ENCODE assay signal across 15 cellular contexts in genomic region chr5:52998552-52999313, GRCh38. TPM values are rescaled to one million over a fixed set of nuclear protein-coding genes. Genes with fewer than 3 reads are reported as not detected.
DNase-seq lines count a peak whose midpoint lies in the region; ATAC-seq, FAIRE-seq and TF ChIP-seq lines count a peak whose summit lies in the region.
"Had no signal": no experiment of that assay in that cellular context is flagged by ENCODE, and none has a peak within 500 bp of the region (broad histone marks: within the 10 kb centered on the region; RNA-seq: fewer than 3 reads in every experiment).

No MANE protein-coding gene starts in this region.

- TF ChIP-seq EP300 in HepG2 (IDR thresholded peaks at IDR 0.05; ENCODE audit: low read depth in 2 of 2, low read length in 2 of 2) (no peak), HepG2 (CRISPR knock-in tag; IDR thresholded peaks at IDR 0.05; ENCODE audit: borderline replicate concordance) (no peak), transverse colon (IDR thresholded peaks at IDR 0.05; ENCODE audit: low read depth) (no peak)

- H3K36me3 Mint-ChIP-seq in astrocyte (ENCODE audit: low read depth, unreplicated experiment) = peaks cover 3% of the 10 kb centered on the region
- no peaks in the 10 kb centered on the region for H3K36me3 Mint-ChIP-seq in natural killer cell treated with Interleukin-12 subunit alpha and Interleukin-12 subunit beta and Interleukin-15 and Interleukin-18, amount 100 ng/mL, for 72 hours
- H3K36me3 Mint-ChIP-seq: brain had no signal

- no peak overlapping the region for H3K4me3 Mint-ChIP-seq in astrocyte (ENCODE audit: unreplicated experiment)
- H3K4me3 Mint-ChIP-seq in natural killer cell treated with Interleukin-12 subunit alpha and Interleukin-12 subunit beta and Interleukin-15 and Interleukin-18, amount 100 ng/mL, for 72 hours = no peak overlapping the region

- H3K36me3 ChIP-seq in HepG2 (replicated peaks in 1 of 2; ENCODE audit: control insufficient read depth in 1 of 2, insufficient read depth in 2 of 2, low read length in 2 of 2) (peaks cover 3 to 31% of the 10 kb centered on the region in 2 experiments), right lobe of liver (no peaks in the 10 kb centered on the region), astrocyte (ENCODE audit: insufficient read depth, low read length) (peaks cover 1% of the 10 kb centered on the region), transverse colon (no peaks in the 10 kb centered on the region)
- H3K36me3 ChIP-seq: SJSA1 had no signal

- no TSS peak for BruUV-seq in HepG2 (replicated peaks; lab: Mats Ljungman, UMichigan)

- ATAC-seq in HepG2 = no peak
- no peak for ATAC-seq in right lobe of liver
- ATAC-seq in HG02798 (IDR thresholded peaks at IDR 0.05; ENCODE audit: poor library complexity, unreplicated experiment) = peak; percentile 46
- ATAC-seq in natural killer cell treated with Interleukin-12 subunit alpha and Interleukin-12 subunit beta and Interleukin-15 and Interleukin-18, amount 100 ng/mL, for 72 hours = no peak

- H3K9me3 Mint-ChIP-seq in astrocyte (ENCODE audit: unreplicated experiment) = no peaks in the 10 kb centered on the region
- H3K9me3 Mint-ChIP-seq in natural killer cell treated with Interleukin-12 subunit alpha and Interleukin-12 subunit beta and Interleukin-15 and Interleukin-18, amount 100 ng/mL, for 72 hours = no peaks in the 10 kb centered on the region
- H3K9me3 Mint-ChIP-seq: brain had no signal

- H3K27me3 Mint-ChIP-seq in astrocyte (ENCODE audit: low read depth, unreplicated experiment) = no peaks in the 10 kb centered on the region
- H3K27me3 Mint-ChIP-seq in natural killer cell treated with Interleukin-12 subunit alpha and Interleukin-12 subunit beta and Interleukin-15 and Interleukin-18, amount 100 ng/mL, for 72 hours = peaks cover under 1 to 4% of the 10 kb centered on the region in 2 donors
- H3K27me3 Mint-ChIP-seq: brain had no signal

- no peaks in the 10 kb centered on the region for H3K27me3 ChIP-seq in HepG2 (ENCODE audit: control insufficient read depth in 1 of 2, insufficient read depth in 2 of 2, low read length in 2 of 2)
- H3K27me3 ChIP-seq in right lobe of liver = no peaks in the 10 kb centered on the region
- no peaks in the 10 kb centered on the region for H3K27me3 ChIP-seq in astrocyte (ENCODE audit: insufficient read depth, low read length)
- no peaks in the 10 kb centered on the region for H3K27me3 ChIP-seq in transverse colon
- H3K27me3 ChIP-seq: SJSA1 had no signal

- no peaks in the 10 kb centered on the region for H3K9me3 ChIP-seq in HepG2 (ENCODE audit: low read length)
- no peaks in the 10 kb centered on the region for H3K9me3 ChIP-seq in right lobe of liver
- H3K9me3 ChIP-seq in astrocyte (ENCODE audit: insufficient read depth, low read depth, low read length) = no peaks in the 10 kb centered on the region
- H3K9me3 ChIP-seq in transverse colon = no peaks in the 10 kb centered on the region
- H3K9me3 ChIP-seq: Caco-2, SJSA1 had no signal

- H2AFZ ChIP-seq in HepG2 (ENCODE audit: low read length) (no peak overlapping the region), astrocyte (ENCODE audit: low read depth, low read length) (no peak overlapping the region)

- DNase-seq in HepG2 (ENCODE audit: low spot score) (no peak), right lobe of liver (no peak), astrocyte (ENCODE audit: low read depth) (no peak), transverse colon (no peak), nucleus accumbens (lab: John Stamatoyannopoulos, UW) (no peak), D721Med (ENCODE audit: insufficient read length, low spot score) (no peak)
- no peak for DNase-seq in natural killer cell treated with Interleukin-12 subunit alpha and Interleukin-12 subunit beta and Interleukin-15 and Interleukin-18, amount 100 ng/mL, for 72 hours (ENCODE audit: low spot score)
- DNase-seq: activated gamma-delta T cell, Caco-2, GF-D8, NCI-H2171 treated with DMSO at 0.1 percent for 48 hours had no signal

- H3K4me1 ChIP-seq in HepG2 (ENCODE audit: insufficient read depth, low read length) (peaks cover 99% of the 10 kb centered on the region), right lobe of liver (no peaks in the 10 kb centered on the region), astrocyte (ENCODE audit: insufficient read depth, low read length) (peaks cover 4% of the 10 kb centered on the region), transverse colon (peaks cover 0 to 21% (median 12%) of the 10 kb centered on the region in 4 donors)

- H3K4me2 ChIP-seq in HepG2 (ENCODE audit: low read depth, low read length) = peak overlapping the region; percentile 80
- no peak overlapping the region for H3K4me2 ChIP-seq in astrocyte (ENCODE audit: low read length)

- in situ Hi-C loops in HepG2 (cut with HindIII; ENCODE audit: extremely low pct_ligation_motif_present, low pct_unique_long_range_greater_than_20kb) (no loop called here), transverse colon (cut with MboI; ENCODE audit: low pct_ligation_motif_present in 1 of 4, low pct_unique_long_range_greater_than_20kb in 1 of 4, low sequenced_read_pairs in 3 of 4) (no loop called here)

- TF ChIP-seq POLR2A in HepG2 (IDR thresholded peaks at IDR 0.05; ENCODE audit: insufficient read depth in 1 of 2, low read depth in 2 of 2, low read length in 2 of 2) = no peak
- TF ChIP-seq POLR2A in right lobe of liver (IDR thresholded peaks at IDR 0.05) = no peak
- no peak for TF ChIP-seq POLR2A in transverse colon (IDR thresholded peaks at IDR 0.05)

- H3K79me2 ChIP-seq in HepG2 (ENCODE audit: insufficient read depth, low read length) = peaks cover 95% of the 10 kb centered on the region
- H3K79me2 ChIP-seq in astrocyte (ENCODE audit: insufficient read depth, low read length) = peaks cover 54% of the 10 kb centered on the region

- peak overlapping the region; percentile 75 for H3K27ac Mint-ChIP-seq in astrocyte (ENCODE audit: unreplicated experiment)
- no peak overlapping the region for H3K27ac Mint-ChIP-seq in natural killer cell treated with Interleukin-12 subunit alpha and Interleukin-12 subunit beta and Interleukin-15 and Interleukin-18, amount 100 ng/mL, for 72 hours

- peaks cover 5% of the 10 kb centered on the region for H3K4me1 Mint-ChIP-seq in astrocyte (ENCODE audit: low read depth, unreplicated experiment)
- H3K4me1 Mint-ChIP-seq in natural killer cell treated with Interleukin-12 subunit alpha and Interleukin-12 subunit beta and Interleukin-15 and Interleukin-18, amount 100 ng/mL, for 72 hours (ENCODE audit: low read depth in 2 of 2) = no peaks in the 10 kb centered on the region

- TF ChIP-seq RAD21 in HepG2 (CRISPR knock-in tag; IDR thresholded peaks at IDR 0.05) = no peak

- FAIRE-seq in HepG2 (lab: Jason Lieb, UNC) (no peak), astrocyte (lab: Jason Lieb, UNC) (no peak), D721Med (lab: Jason Lieb, UNC) (no peak)
- FAIRE-seq: TTC549 had no signal

- CTCF ChIA-PET in HepG2 (lab: Yijun Ruan, JAX; ENCODE audit: low intra/inter-chr PET ratio, low total read pairs) = no interaction called here

- WGBS in HepG2 (ENCODE audit: low lambda C conversion rate) = 82% methylated on average over 2 of the region's 2 CpGs
- WGBS in right lobe of liver (ENCODE audit: insufficient coverage, low coverage, low lambda C conversion rate, missing lambda C conversion rate) = 55% methylated on average over 2 of the region's 2 CpGs
- WGBS in transverse colon (ENCODE audit: low coverage in 1 of 2), 2 donors = 63 to 73% methylated on average over 2 of the region's 2 CpGs

- H4K20me1 ChIP-seq in HepG2 (ENCODE audit: insufficient read depth, low read length) (peaks cover 5% of the 10 kb centered on the region; the same call in 1 of the 2 replicates), astrocyte (ENCODE audit: insufficient read depth, low read length) (peaks cover 12% of the 10 kb centered on the region)

- peak overlapping the region; percentile 51 for H3K9ac ChIP-seq in HepG2 (ENCODE audit: insufficient read depth, low read depth, low read length)
- H3K9ac ChIP-seq in astrocyte (ENCODE audit: low read length) = no peak overlapping the region

- H3K27ac ChIP-seq in HepG2 (ENCODE audit: extremely low read length, insufficient read depth, low read length) = peak overlapping the region; percentile 82
- H3K27ac ChIP-seq in right lobe of liver = no peak overlapping the region
- no peak overlapping the region for H3K27ac ChIP-seq in astrocyte (ENCODE audit: low read depth, low read length)
- H3K27ac ChIP-seq in transverse colon = peak overlapping the region in 3 of 4 donors; percentile 55 to 65 (median 58)
- H3K27ac ChIP-seq: SJSA1 had no signal

- POLR2A ChIA-PET in HepG2 (lab: Yijun Ruan, JAX) = interaction anchor here (1.0 to 2.5 kb wide), 3 partner anchors 9 to 43 kb away, joined by 3 to 14 read pairs (median 3); partner anchors contain the start of gene ITGA2

- intact Hi-C loops in HepG2 (cut with micrococcal nuclease; ENCODE audit: unreplicated experiment) = no loop called here
- intact Hi-C loops in right lobe of liver (cut with DNase I) = no loop called here
- intact Hi-C loops in transverse colon (cut with DNase I; ENCODE audit: low total_unique reads) = no loop called here

- H3K4me3 ChIP-seq in HepG2 (replicated peaks in 1 of 3; ENCODE audit: insufficient read depth in 1 of 3, low read depth in 2 of 3, low read length in 3 of 3) (no peak overlapping the region; a peak in 1 of 6 replicates), right lobe of liver (no peak overlapping the region), astrocyte (ENCODE audit: insufficient read depth, low read depth, low read length) (no peak overlapping the region), transverse colon (no peak overlapping the region)
- H3K4me3 ChIP-seq: SJSA1 had no signal

- no peak for TF ChIP-seq CTCF in HepG2 (CRISPR knock-in tag; IDR thresholded peaks at IDR 0.05)
- no peak for TF ChIP-seq CTCF in right lobe of liver (IDR thresholded peaks at IDR 0.05)
- no peak for TF ChIP-seq CTCF in astrocyte (IDR thresholded peaks at IDR 0.05; ENCODE audit: insufficient read depth, low read depth, low read length)
- TF ChIP-seq CTCF in transverse colon (IDR thresholded peaks at IDR 0.05) = no peak
- TF ChIP-seq CTCF in D721Med (IDR thresholded peaks at IDR 0.05; ENCODE audit: insufficient read depth, missing control alignments) = no peak

RNA-seq across cellular contexts. Expression of gene ITGA2, which starts 9.6 kb away (rescaled TPM):
- 10.2 and 15.8 TPM in 2 replicates for total RNA-seq in HepG2 (2016; rRNA removed; fragmentation: Illumina TruSeq; extraction: Trizol)
- total RNA-seq in HepG2 (2016; cell fraction: cytosol; rRNA removed; fragmentation: Illumina TruSeq; extraction: Trizol; ENCODE audit: low read depth) = 0.79 and 0.91 TPM in 2 replicates
- 9.7 and 15.3 TPM in 2 replicates for total RNA-seq in HepG2 (2016; cell fraction: insoluble cytoplasmic fraction; rRNA removed; fragmentation: Illumina TruSeq; extraction: Trizol)
- total RNA-seq in HepG2 (2016; cell fraction: membrane; rRNA removed; fragmentation: Illumina TruSeq; extraction: Trizol) = 2.3 and 3.0 TPM in 2 replicates
- total RNA-seq in HepG2 (2016; cell fraction: nucleus; rRNA removed; fragmentation: Illumina TruSeq; extraction: Trizol) = 25.3 and 27.8 TPM in 2 replicates
- polyA plus RNA-seq in HepG2 (2011; rRNA removed) = 49.3 and 58.3 TPM in 2 replicates
- polyA plus RNA-seq in HepG2 (2011; cell fraction: cytosol; rRNA removed) = 24.9 and 38.8 TPM in 2 replicates
- 27.4 and 30.0 TPM in 2 replicates for polyA plus RNA-seq in HepG2 (2011; cell fraction: nucleus; rRNA removed)
- polyA plus RNA-seq in HepG2 (2012) = 40.3 and 49.9 TPM in 2 replicates
- 0.17 and 0.20 TPM in 2 replicates for polyA plus RNA-seq in HepG2 (2016; cell fraction: cytosol; fragmentation: Illumina TruSeq; extraction: Trizol; ENCODE audit: low read depth)
- polyA plus RNA-seq in HepG2 (2016; cell fraction: insoluble cytoplasmic fraction; fragmentation: Illumina TruSeq; extraction: Trizol; ENCODE audit: low read depth) = 3.7 TPM in 2 replicates
- polyA plus RNA-seq in HepG2 (2016; cell fraction: membrane; fragmentation: Illumina TruSeq; extraction: Trizol; ENCODE audit: low read depth) = 0.45 and 0.72 TPM in 2 replicates
- 15.1 and 16.2 TPM in 2 replicates for polyA plus RNA-seq in HepG2 (2016; cell fraction: nucleus; fragmentation: Illumina TruSeq; extraction: Trizol; ENCODE audit: insufficient read depth, low read depth)
- polyA minus RNA-seq in HepG2 (2011; rRNA and poly(A)+ RNA removed; ENCODE audit: low replicate concordance) = 19.4 and 121 TPM in 2 replicates
- polyA minus RNA-seq in HepG2 (2011; cell fraction: cytosol; rRNA and poly(A)+ RNA removed) = 105 and 135 TPM in 2 replicates
- 209 and 232 TPM in 2 replicates for polyA minus RNA-seq in HepG2 (2011; cell fraction: nucleus; rRNA and poly(A)+ RNA removed)
- 1 to 10 TPM in 1 of 6 experiments, under 1 TPM in 5; 0.11 to 1.6 (median 0.40) TPM for total RNA-seq in right lobe of liver
- total RNA-seq in astrocyte = 20.1 and 35.9 TPM in 2 replicates
- total RNA-seq in transverse colon = 10 to 100 TPM in 1 of 4 donors, 1 to 10 TPM in 3; 1.5 to 10.1 (median 8.7) TPM
- under 1 TPM; 0.10 to 0.17 TPM for total RNA-seq in natural killer cell treated with Interleukin-12 subunit alpha and Interleukin-12 subunit beta and Interleukin-15 and Interleukin-18, amount 100 ng/mL, for 72 hours

Comparison
In these comparisons a context has a peak if more than half of its experiments do, and no peak if none do; other contexts are left out.
1. H3K27ac ChIP-seq: peak in HepG2 (single experiment) and transverse colon (3 of 4); none in right lobe of liver (0 of 3) and astrocyte (single experiment).